In genomic region chr6:32195902-32196681, GRCh38 we compare ENCODE assay signal across 8 cellular contexts. TPM values are rescaled to one million over a fixed set of nuclear protein-coding genes. Genes with fewer than 3 reads are reported as not detected.
DNase-seq lines count a peak whose midpoint lies in the region; ATAC-seq, FAIRE-seq and TF ChIP-seq lines count a peak whose summit lies in the region.

No MANE protein-coding gene starts in this region.

- H3K27me3 ChIP-seq in BE2C, result no peaks in the 10 kb centered on the region
- no peaks in the 10 kb centered on the region for H3K27me3 ChIP-seq in H1 (replicated peaks in 1 of 4; ENCODE audit: control insufficient read depth in 3 of 4, extremely low read depth in 1 of 4, insufficient read depth in 3 of 4, low read length in 3 of 4)

- peak overlapping the region; percentile 96 for H3K27ac ChIP-seq in H1 (ENCODE audit: low read depth, low read length)

- peak overlapping the region; percentile 92 for H2BK120ac ChIP-seq in H1 (replicated peaks; ENCODE audit: low read depth, low read length)

- peak overlapping the region; percentile 83 to 98 (median 93) for H3K9ac ChIP-seq in H1 (replicated peaks in 1 of 4; ENCODE audit: extremely low read depth in 1 of 4, low read depth in 3 of 4, low read length in 3 of 4)

- peak overlapping the region; percentile 96 for H3K56ac ChIP-seq in H1 (replicated peaks; ENCODE audit: insufficient read length, low read depth, low read length)

- no peaks in the 10 kb centered on the region for H4K20me1 ChIP-seq in H1 (replicated peaks in 1 of 2; ENCODE audit: control insufficient read depth in 1 of 2, insufficient read depth in 2 of 2, low read length in 2 of 2)

- no peak overlapping the region for H3K23ac ChIP-seq in H1 (ENCODE audit: insufficient read length)

- H3K9me3 ChIP-seq in BE2C (no peaks in the 10 kb centered on the region), H1 (ENCODE audit: insufficient read depth in 2 of 2, low read depth in 1 of 2, low read length in 1 of 2) (no peaks in the 10 kb centered on the region)

- TF ChIP-seq EP300 in H1 (IDR thresholded peaks at IDR 0.05; ENCODE audit: borderline replicate concordance in 1 of 2, low read depth in 2 of 2, low read length in 2 of 2), result peak; percentile 52 to 76; a peak in 2 of 3 replicates

- H3K4me1 ChIP-seq in BE2C (peaks cover 2% of the 10 kb centered on the region; the same call in 1 of the 2 replicates), H1 (replicated peaks in 1 of 4; ENCODE audit: control insufficient read depth in 3 of 4, insufficient read depth in 4 of 4, low read length in 3 of 4) (peaks cover 8 to 36% (median 20%) of the 10 kb centered on the region in 4 experiments)

- H3K14ac ChIP-seq in H1 (ENCODE audit: insufficient read length), result no peak overlapping the region

- H2BK20ac ChIP-seq in H1 (ENCODE audit: low read length), result peak overlapping the region; percentile 61; the same call in 1 of the 2 replicates

- H3K4me3 ChIP-seq in BE2C (ENCODE audit: low read depth, low read length), result peak overlapping the region; percentile 90
- peak overlapping the region; percentile 66 to 97 (median 82) for H3K4me3 ChIP-seq in H1 (ENCODE audit: extremely low read depth in 1 of 4, insufficient read depth in 2 of 4, low read depth in 3 of 4, low read length in 4 of 4)

- no peaks in the 10 kb centered on the region for H3K36me3 ChIP-seq in BE2C
- H3K36me3 ChIP-seq in H1 (ENCODE audit: control insufficient read depth in 2 of 4, insufficient read depth in 4 of 4, low read length in 3 of 4), result no peaks in the 10 kb centered on the region

- no peak; a peak in 1 of 4 replicates for TF ChIP-seq RAD21 in H1 (IDR thresholded peaks at IDR 0.05 in 1 of 2, conservative IDR thresholded peaks at IDR 0.05 in 1 of 2; ENCODE audit: low read depth in 2 of 2, low read length in 2 of 2)

- H2BK12ac ChIP-seq in H1 (ENCODE audit: low read depth, low read length), result peak overlapping the region; percentile 94

- DNase-seq in BE2C, result peak; percentile 95
- peak; percentile 73 for DNase-seq in NCI-H460 (ENCODE audit: extremely low read depth, low read depth)
- peak; percentile 53 for DNase-seq in activated CD4-positive, alpha-beta T cell treated with anti-CD3 and anti-CD28 coated beads, Interleukin-2, amount 50 U/mL, for 1 hour
- DNase-seq in H1 (ENCODE audit: low read depth in 1 of 2, low spot score in 2 of 2), result peak; percentile 71 to 90
- peak; percentile 97 for DNase-seq in medulla oblongata (ENCODE audit: extremely low spot score)
- DNase-seq in stimulated activated CD8-positive, alpha-beta memory T cell treated with anti-CD3 and anti-CD28 coated beads, Interleukin-15, amount 100 ng/mL, for 48 hours (ENCODE audit: low read depth in 2 of 2), result peak; percentile 64 to 66

- peak overlapping the region; percentile 97 for H3K18ac ChIP-seq in H1 (ENCODE audit: extremely low read depth, low read length)

- H2AFZ ChIP-seq in H1 (ENCODE audit: low read length), result no peak overlapping the region; the same call in 1 of the 2 replicates

- POLR2A ChIA-PET in H1 (lab: Charles Lee; ENCODE audit: partially characterized antibody), result interaction anchor here (0.6 to 13.3 kb wide), 19 partner anchors 10 to 776 kb away, joined by 3 to 194 read pairs (median 4); partner anchors contain the start of genes AGPAT1, ATF6B, DXO and FKBPL

- H3K4me2 ChIP-seq in H1 (ENCODE audit: insufficient read depth in 1 of 2, low read depth in 2 of 2, low read length in 2 of 2), result peak overlapping the region; percentile 89 to 97

- peak overlapping the region; percentile 90 for H4K5ac ChIP-seq in H1 (ENCODE audit: insufficient read length, low read depth, low read length)

- peak overlapping the region; percentile 98 for H2BK5ac ChIP-seq in H1 (ENCODE audit: low read depth, low read length)

- no peaks in the 10 kb centered on the region for H3K79me2 ChIP-seq in H1 (ENCODE audit: control insufficient read depth in 1 of 2, insufficient read depth in 2 of 2, low read length in 2 of 2)

- TF ChIP-seq CTCF in BE2C (IDR thresholded peaks at IDR 0.05; ENCODE audit: low read depth, low read length) (no peak), H1 (IDR thresholded peaks at IDR 0.05; ENCODE audit: control extremely low read depth in 1 of 3, insufficient read depth in 1 of 3, low read depth in 1 of 3, low read length in 3 of 3) (peak in 1 of 3 experiments; percentile 4; a peak in 1 of 4 replicates)

- WGBS in H1 (ENCODE audit: extremely low coverage in 1 of 2, insufficient coverage in 1 of 2, insufficient read length in 1 of 2, insufficient replicate concordance in 2 of 2, low coverage in 1 of 2, low lambda C conversion rate in 2 of 2, missing lambda C conversion rate in 1 of 2), 2 experiments, result 1% methylated on average over 58 of the region's 58 CpGs; no CpG with 5 or more reads in 1 of the 2 experiments

- 0 out of 2 replicates have a peak overlapping the region, but pooled peaks have one; percentile 43 for H2AK5ac ChIP-seq in H1 (ENCODE audit: low read depth, low read length)

- H4K8ac ChIP-seq in H1 (ENCODE audit: extremely low read depth, insufficient read depth, low read length), result peak overlapping the region; percentile 98

- peak in 1 of 2 experiments; percentile 94; a peak in 2 of 3 replicates for TF ChIP-seq POLR2A in H1 (IDR thresholded peaks at IDR 0.05; ENCODE audit: control extremely low read depth in 1 of 2, low read depth in 2 of 2, low read length in 2 of 2)

- peak overlapping the region; percentile 97 for H4K91ac ChIP-seq in H1 (replicated peaks; ENCODE audit: insufficient read length, low read length)

- H3K79me1 ChIP-seq in H1 (ENCODE audit: low read depth, low read length), result no peaks in the 10 kb centered on the region; the same call in 1 of the 2 replicates

- peak; percentile 76 for ATAC-seq in GM19023 (IDR thresholded peaks at IDR 0.05; ENCODE audit: unreplicated experiment)
- ATAC-seq in HG03175 (IDR thresholded peaks at IDR 0.05; ENCODE audit: unreplicated experiment), result peak; percentile 73

- H3K23me2 ChIP-seq in H1 (ENCODE audit: low read depth, low read length), result peaks cover 7% of the 10 kb centered on the region; the same call in 1 of the 2 replicates

- CTCF ChIA-PET in H1 (lab: Charles Lee; ENCODE audit: partially characterized antibody), result interaction anchor here (0.6 to 2.6 kb wide), 10 partner anchors 16 to 520 kb away, joined by 3 to 9 read pairs (median 3); partner anchors contain the start of gene PRRT1

- peak overlapping the region; percentile 89; the same call in 1 of the 2 replicates for H2BK15ac ChIP-seq in H1 (ENCODE audit: low read length)

- no peak for FAIRE-seq in H1 (lab: Jason Lieb, UNC)

- peak overlapping the region; percentile 86 for H3K4ac ChIP-seq in H1 (replicated peaks; ENCODE audit: insufficient read length, low read depth, low read length)

RNA-seq across cellular contexts. Expression of gene GPSM3, which starts 3.6 kb away (rescaled TPM):
- 7.5 TPM for polyA plus RNA-seq in BE2C (2012; ENCODE audit: insufficient read depth, insufficient read length, low read depth)
- 0.92 and 1.4 TPM in 2 replicates for total RNA-seq in NCI-H460 (2014; rRNA removed; shearing (Covaris generic))
- polyA plus RNA-seq in NCI-H460 (2014; cell fraction: nucleus; rRNA removed), result 0.29 and 0.56 TPM in 2 replicates
- 6.0 and 6.6 TPM in 2 replicates for total RNA-seq in H1 (2021; fragmentation: NEBNext Ultra II Directional; extraction: Animal tissue kit (Norgen Biotek cat#: 25700))
- 9.8 and 10.6 TPM in 2 replicates for polyA plus RNA-seq in H1 (2011; rRNA removed)
- 6.9 TPM for polyA plus RNA-seq in H1 (2011; cell fraction: cytosol; rRNA removed)
- polyA plus RNA-seq in H1 (2011; cell fraction: nucleus; rRNA removed), result 10.3 TPM
- polyA plus RNA-seq in H1 (2012, experiment 1 of 2), result 6.3 to 10.7 TPM (median 8.7 TPM) in 4 replicates
- polyA plus RNA-seq in H1 (2012, experiment 2 of 2), result 10.1 TPM
- 6.8 TPM for polyA plus RNA-seq in H1 (2013, experiment 1 of 2)
- 5.9 TPM for polyA plus RNA-seq in H1 (2013, experiment 2 of 2)
- polyA minus RNA-seq in H1 (2011; rRNA and poly(A)+ RNA removed), result 2.2 and 2.8 TPM in 2 replicates
- 3.4 TPM for polyA minus RNA-seq in H1 (2011; cell fraction: cytosol; rRNA and poly(A)+ RNA removed)
- polyA minus RNA-seq in H1 (2011; cell fraction: nucleus; rRNA and poly(A)+ RNA removed), result 2.4 TPM

RNA-seq across cellular contexts. Expression of gene PBX2, which starts 6.1 kb away (rescaled TPM):
- polyA plus RNA-seq in BE2C (2012; ENCODE audit: insufficient read depth, insufficient read length, low read depth), result 84.6 TPM
- total RNA-seq in NCI-H460 (2014; rRNA removed; shearing (Covaris generic)), result 9.7 and 10.7 TPM in 2 replicates
- 20.7 and 27.9 TPM in 2 replicates for polyA plus RNA-seq in NCI-H460 (2014; cell fraction: nucleus; rRNA removed)
- total RNA-seq in H1 (2021; fragmentation: NEBNext Ultra II Directional; extraction: Animal tissue kit (Norgen Biotek cat#: 25700)), result 130 and 133 TPM in 2 replicates
- polyA plus RNA-seq in H1 (2011; rRNA removed), result 102 and 109 TPM in 2 replicates
- polyA plus RNA-seq in H1 (2011; cell fraction: cytosol; rRNA removed), result 124 TPM
- polyA plus RNA-seq in H1 (2011; cell fraction: nucleus; rRNA removed), result 287 TPM
- polyA plus RNA-seq in H1 (2012, experiment 1 of 2), result 114 to 152 TPM (median 137 TPM) in 4 replicates
- polyA plus RNA-seq in H1 (2012, experiment 2 of 2), result 73.3 TPM
- polyA plus RNA-seq in H1 (2013, experiment 1 of 2), result 77.2 TPM
- 72.5 TPM for polyA plus RNA-seq in H1 (2013, experiment 2 of 2)
- 105 and 121 TPM in 2 replicates for polyA minus RNA-seq in H1 (2011; rRNA and poly(A)+ RNA removed)
- 63.4 TPM for polyA minus RNA-seq in H1 (2011; cell fraction: cytosol; rRNA and poly(A)+ RNA removed)
- polyA minus RNA-seq in H1 (2011; cell fraction: nucleus; rRNA and poly(A)+ RNA removed), result 68.9 TPM

RNA-seq across cellular contexts. Expression of gene AGER, which starts 12.0 kb away (rescaled TPM):
- polyA plus RNA-seq in BE2C (2012; ENCODE audit: insufficient read depth, insufficient read length, low read depth), result 8.7 TPM
- total RNA-seq in NCI-H460 (2014; rRNA removed; shearing (Covaris generic)), result 1.2 and 1.3 TPM in 2 replicates
- polyA plus RNA-seq in NCI-H460 (2014; cell fraction: nucleus; rRNA removed), result 3.9 and 4.1 TPM in 2 replicates
- total RNA-seq in H1 (2021; fragmentation: NEBNext Ultra II Directional; extraction: Animal tissue kit (Norgen Biotek cat#: 25700)), result 9.6 and 10.9 TPM in 2 replicates
- polyA plus RNA-seq in H1 (2011; rRNA removed), result 3.8 and 5.5 TPM in 2 replicates
- 7.7 TPM for polyA plus RNA-seq in H1 (2011; cell fraction: cytosol; rRNA removed)
- 72.9 TPM for polyA plus RNA-seq in H1 (2011; cell fraction: nucleus; rRNA removed)
- 13.2 to 17.1 TPM (median 14.7 TPM) in 4 replicates for polyA plus RNA-seq in H1 (2012, experiment 1 of 2)
- 7.8 TPM for polyA plus RNA-seq in H1 (2012, experiment 2 of 2)
- 9.7 TPM for polyA plus RNA-seq in H1 (2013, experiment 1 of 2)
- 8.4 TPM for polyA plus RNA-seq in H1 (2013, experiment 2 of 2)
- 1.5 and 2.4 TPM in 2 replicates for polyA minus RNA-seq in H1 (2011; rRNA and poly(A)+ RNA removed)
- polyA minus RNA-seq in H1 (2011; cell fraction: cytosol; rRNA and poly(A)+ RNA removed), result 2.1 TPM
- polyA minus RNA-seq in H1 (2011; cell fraction: nucleus; rRNA and poly(A)+ RNA removed), result 6.9 TPM

RNA-seq across cellular contexts. Expression of gene RNF5, which starts 17.9 kb away (rescaled TPM):
- 151 TPM for polyA plus RNA-seq in BE2C (2012; ENCODE audit: insufficient read depth, insufficient read length, low read depth)
- total RNA-seq in NCI-H460 (2014; rRNA removed; shearing (Covaris generic)), result 30.1 and 31.6 TPM in 2 replicates
- 24.2 and 32.8 TPM in 2 replicates for polyA plus RNA-seq in NCI-H460 (2014; cell fraction: nucleus; rRNA removed)
- total RNA-seq in H1 (2021; fragmentation: NEBNext Ultra II Directional; extraction: Animal tissue kit (Norgen Biotek cat#: 25700)), result 90.0 and 90.3 TPM in 2 replicates
- polyA plus RNA-seq in H1 (2011; rRNA removed), result 145 and 158 TPM in 2 replicates
- 172 TPM for polyA plus RNA-seq in H1 (2011; cell fraction: cytosol; rRNA removed)
- polyA plus RNA-seq in H1 (2011; cell fraction: nucleus; rRNA removed), result 63.3 TPM
- polyA plus RNA-seq in H1 (2012, experiment 1 of 2), result 94.2 to 175 TPM (median 145 TPM) in 4 replicates
- polyA plus RNA-seq in H1 (2012, experiment 2 of 2), result 192 TPM
- 89.0 TPM for polyA plus RNA-seq in H1 (2013, experiment 1 of 2)
- 93.6 TPM for polyA plus RNA-seq in H1 (2013, experiment 2 of 2)
- polyA minus RNA-seq in H1 (2011; rRNA and poly(A)+ RNA removed), result 34.5 and 36.0 TPM in 2 replicates
- polyA minus RNA-seq in H1 (2011; cell fraction: cytosol; rRNA and poly(A)+ RNA removed), result 30.4 TPM
- 18.5 TPM for polyA minus RNA-seq in H1 (2011; cell fraction: nucleus; rRNA and poly(A)+ RNA removed)

RNA-seq across cellular contexts. Expression of gene AGPAT1, which starts 20.2 kb away (rescaled TPM):
- 111 TPM for polyA plus RNA-seq in BE2C (2012; ENCODE audit: insufficient read depth, insufficient read length, low read depth)
- 47.7 and 49.0 TPM in 2 replicates for total RNA-seq in NCI-H460 (2014; rRNA removed; shearing (Covaris generic))
- 26.1 and 26.5 TPM in 2 replicates for polyA plus RNA-seq in NCI-H460 (2014; cell fraction: nucleus; rRNA removed)
- total RNA-seq in H1 (2021; fragmentation: NEBNext Ultra II Directional; extraction: Animal tissue kit (Norgen Biotek cat#: 25700)), result 96.0 and 101 TPM in 2 replicates
- 222 and 287 TPM in 2 replicates for polyA plus RNA-seq in H1 (2011; rRNA removed)
- 133 TPM for polyA plus RNA-seq in H1 (2011; cell fraction: cytosol; rRNA removed)
- polyA plus RNA-seq in H1 (2011; cell fraction: nucleus; rRNA removed), result 189 TPM
- polyA plus RNA-seq in H1 (2012, experiment 1 of 2), result 118 to 136 TPM (median 128 TPM) in 4 replicates
- polyA plus RNA-seq in H1 (2012, experiment 2 of 2), result 145 TPM
- 100 TPM for polyA plus RNA-seq in H1 (2013, experiment 1 of 2)
- 108 TPM for polyA plus RNA-seq in H1 (2013, experiment 2 of 2)
- 149 and 233 TPM in 2 replicates for polyA minus RNA-seq in H1 (2011; rRNA and poly(A)+ RNA removed)
- 107 TPM for polyA minus RNA-seq in H1 (2011; cell fraction: cytosol; rRNA and poly(A)+ RNA removed)
- polyA minus RNA-seq in H1 (2011; cell fraction: nucleus; rRNA and poly(A)+ RNA removed), result 64.9 TPM

Comparison
In these comparisons a context has a peak if more than half of its experiments do, and no peak if none do; other contexts are left out.
1. Peak in every context shown above with its lines: DNase-seq, ATAC-seq, H3K4me3 ChIP-seq and H3K27ac ChIP-seq.
2. RNA of gene PBX2, which starts 6.1 kb away (total RNA-seq): 130 to 133 TPM in H1; 9.7 to 10.7 TPM in NCI-H460; every median in the first group is over 10 times any median in the second.